8 cellular contexts compared by ENCODE assay signal in the genomic region with DNA sequence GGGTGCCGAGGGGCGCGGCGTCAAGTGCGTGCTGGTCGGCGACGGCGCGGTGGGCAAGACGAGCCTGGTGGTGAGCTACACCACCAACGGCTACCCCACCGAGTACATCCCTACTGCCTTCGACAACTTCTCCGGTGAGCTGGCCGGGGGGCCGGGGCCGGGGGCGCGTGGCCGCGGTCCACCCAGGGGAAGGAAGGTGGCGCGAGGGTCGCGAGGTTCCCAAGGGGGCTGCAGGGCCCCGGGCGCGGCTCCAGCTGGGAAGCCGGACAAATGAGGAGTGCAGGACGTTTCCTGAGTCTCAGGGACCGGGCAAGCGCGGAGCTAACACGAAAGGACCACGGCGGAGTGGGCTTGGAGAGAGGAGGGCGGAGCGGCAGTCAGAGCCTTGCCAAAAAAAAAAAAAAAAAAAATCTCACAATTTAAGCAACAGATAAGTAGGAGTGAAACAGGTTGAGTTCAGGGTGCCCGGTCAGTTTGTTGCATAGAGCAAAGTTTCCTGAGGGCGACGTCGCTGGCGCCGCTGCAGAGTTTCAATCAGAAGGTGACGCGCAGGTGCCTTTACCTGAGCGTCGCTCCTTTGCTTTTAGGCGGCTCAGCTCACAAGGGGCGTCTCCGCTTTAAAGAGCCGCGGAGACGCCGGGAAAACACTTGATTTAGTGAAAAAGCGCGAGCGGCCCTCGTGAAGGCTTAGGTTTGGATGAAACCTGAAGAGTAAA. TPM values are rescaled to one million over a fixed set of nuclear protein-coding genes. Genes with fewer than 3 reads are reported as not detected.
A peak's percentile ranks its signal among the peaks of the same experiment; 100 is the strongest.
DNase-seq lines count a peak whose midpoint lies in the region; ATAC-seq and TF ChIP-seq lines count a peak whose summit lies in the region.

No MANE protein-coding gene starts in this region.

- H3K79me1 ChIP-seq in H9 (ENCODE audit: insufficient read depth, low read depth, low read length, poor library complexity, severe bottlenecking), result no peaks in the 10 kb centered on the region

- H3K18ac ChIP-seq in H9 (ENCODE audit: insufficient read length, low read depth, low read length), result no peak overlapping the region

- no peak overlapping the region for H3T11ph ChIP-seq in H9 (ENCODE audit: low read length)

- no peak overlapping the region for H4K91ac ChIP-seq in H9 (ENCODE audit: insufficient read length, low read depth, low read length)

- no peak overlapping the region for H4K8ac ChIP-seq in H9 (replicated peaks; ENCODE audit: insufficient read length, low read depth, low read length)

- no peak overlapping the region for H2BK20ac ChIP-seq in H9 (ENCODE audit: low read depth, low read length, poor library complexity, severe bottlenecking)

- peaks cover 10 to 16% of the 10 kb centered on the region in 2 experiments for H3K4me1 Mint-ChIP-seq in H9
- H3K4me1 Mint-ChIP-seq in stimulated activated effector memory CD8-positive, alpha-beta T cell treated with anti-CD3 and anti-CD28 coated beads, Interleukin-12 subunit alpha, Interleukin-12 subunit beta, amount 100 ng/mL, for 72 hours, result peaks cover 40% of the 10 kb centered on the region

- no peaks in the 10 kb centered on the region for H3K9me3 Mint-ChIP-seq in H9
- no peaks in the 10 kb centered on the region for H3K9me3 Mint-ChIP-seq in stimulated activated effector memory CD8-positive, alpha-beta T cell treated with anti-CD3 and anti-CD28 coated beads, Interleukin-12 subunit alpha, Interleukin-12 subunit beta, amount 100 ng/mL, for 72 hours

- H2BK15ac ChIP-seq in H9 (ENCODE audit: low read depth, low read length), result no peak overlapping the region

- H3K23ac ChIP-seq in H9 (ENCODE audit: insufficient read length, low read depth, low read length), result no peak overlapping the region

- no peaks in the 10 kb centered on the region for H3K4me1 ChIP-seq in H9 (ENCODE audit: insufficient read depth, low read length)

- H3K27ac Mint-ChIP-seq in H9, result no peak overlapping the region
- no peak overlapping the region for H3K27ac Mint-ChIP-seq in stimulated activated effector memory CD8-positive, alpha-beta T cell treated with anti-CD3 and anti-CD28 coated beads, Interleukin-12 subunit alpha, Interleukin-12 subunit beta, amount 100 ng/mL, for 72 hours

- H3K14ac ChIP-seq in H9 (ENCODE audit: insufficient read depth, low read length), result 0 out of 2 replicates have a peak overlapping the region, but pooled peaks have one; percentile 35

- H3K4me2 ChIP-seq in H9 (ENCODE audit: insufficient read depth, insufficient read length, low read length), result peak overlapping the region; percentile 88

- no peak overlapping the region for H2AFZ ChIP-seq in H9 (ENCODE audit: low read length)

- H3K27me3 ChIP-seq in H9 (ENCODE audit: insufficient read depth, low read length), result no peaks in the 10 kb centered on the region; the same call in 1 of the 2 replicates

- H3K4ac ChIP-seq in H9 (ENCODE audit: low read depth, low read length), result no peak overlapping the region

- DNase-seq in AG08396 (ENCODE audit: low spot score), result peak; percentile 51
- DNase-seq in H9, result peak; percentile 57
- DNase-seq in SW480 (ENCODE audit: low spot score), result peak; percentile 54
- peak in 2 of 61 donors; percentile 3 to 19 for DNase-seq in caudate nucleus (lab: John Stamatoyannopoulos, UW)
- DNase-seq in left kidney (ENCODE audit: low read depth, low spot score), result peak; percentile 75
- no peak for DNase-seq in stimulated activated effector memory CD8-positive, alpha-beta T cell treated with anti-CD3 and anti-CD28 coated beads, Interleukin-12 subunit alpha, Interleukin-12 subunit beta, amount 100 ng/mL, for 72 hours (ENCODE audit: low spot score in 2 of 2)

- no peaks in the 10 kb centered on the region for H3K9me3 ChIP-seq in H9 (ENCODE audit: control insufficient read depth, low read depth, low read length)

- H3K36me3 Mint-ChIP-seq in H9 (ENCODE audit: insufficient read depth in 1 of 3, low read depth in 3 of 3), result peaks cover 0 to 6% (median 5%) of the 10 kb centered on the region in 3 experiments; a peak in 2 of 7 replicates
- no peaks in the 10 kb centered on the region for H3K36me3 Mint-ChIP-seq in stimulated activated effector memory CD8-positive, alpha-beta T cell treated with anti-CD3 and anti-CD28 coated beads, Interleukin-12 subunit alpha, Interleukin-12 subunit beta, amount 100 ng/mL, for 72 hours

- H3K4me3 Mint-ChIP-seq in H9, result peak overlapping the region; percentile 78 to 87
- H3K4me3 Mint-ChIP-seq in stimulated activated effector memory CD8-positive, alpha-beta T cell treated with anti-CD3 and anti-CD28 coated beads, Interleukin-12 subunit alpha, Interleukin-12 subunit beta, amount 100 ng/mL, for 72 hours, result peak overlapping the region; percentile 72

- no peak overlapping the region for H4K5ac ChIP-seq in H9 (ENCODE audit: insufficient read length, low read depth, low read length)

- no peak overlapping the region for H3K9ac ChIP-seq in H9 (ENCODE audit: extremely low read depth, insufficient read length, low read length)

- H3K79me2 ChIP-seq in H9 (ENCODE audit: insufficient read depth, low read length), result no peaks in the 10 kb centered on the region

- H3K56ac ChIP-seq in H9 (ENCODE audit: insufficient read length, low read depth, low read length), result no peak overlapping the region

- no peak for TF ChIP-seq CTCF in H9 (conservative IDR thresholded peaks at IDR 0.05)

- peaks cover 10% of the 10 kb centered on the region for H3K23me2 ChIP-seq in H9 (ENCODE audit: insufficient read length, low read depth, low read length, poor library complexity, severe bottlenecking)

- no peaks in the 10 kb centered on the region for H4K20me1 ChIP-seq in H9 (ENCODE audit: control insufficient read depth, insufficient read depth, insufficient read length)

- H2AK5ac ChIP-seq in H9 (ENCODE audit: insufficient read length, low read length), result no peak overlapping the region

- peak; percentile 49 for ATAC-seq in stimulated activated effector memory CD8-positive, alpha-beta T cell treated with anti-CD3 and anti-CD28 coated beads, Interleukin-12 subunit alpha, Interleukin-12 subunit beta, amount 100 ng/mL, for 72 hours
- ATAC-seq in HG03442 (IDR thresholded peaks at IDR 0.05; ENCODE audit: unreplicated experiment) (no peak), HG03521 (IDR thresholded peaks at IDR 0.05; ENCODE audit: unreplicated experiment) (no peak)

- H2BK12ac ChIP-seq in H9 (ENCODE audit: insufficient read length, low read depth, low read length), result no peak overlapping the region

- H2BK5ac ChIP-seq in H9 (ENCODE audit: insufficient read length, low read length), result no peak overlapping the region

- H2BK120ac ChIP-seq in H9 (ENCODE audit: low read depth, low read length, poor library complexity, severe bottlenecking), result no peak overlapping the region

- H3K27me3 Mint-ChIP-seq in H9 (ENCODE audit: low read depth), result peaks cover 45% of the 10 kb centered on the region

- no peak overlapping the region for H3K27ac ChIP-seq in H9 (ENCODE audit: insufficient read length, low read depth, low read length)
- peak overlapping the region; percentile 93 for H3K27ac ChIP-seq in caudate nucleus (ENCODE audit: low read depth, low read length)

- no CpG with 5 or more reads among the region's 60 CpGs for WGBS in H9 (ENCODE audit: extremely low coverage, insufficient read length, low lambda C conversion rate)

RNA-seq across cellular contexts. Expression of gene RHOU, which starts 0.8 kb away (rescaled TPM):
- 3.9 and 4.2 TPM in 2 replicates for total RNA-seq in H9 (2021)

Comparison
In these comparisons a context has a peak if more than half of its experiments do, and no peak if none do; other contexts are left out.
1. DNase-seq: peak in AG08396 (single experiment), H9 (single experiment), SW480 (single experiment) and left kidney (single experiment); none in stimulated activated effector memory CD8-positive, alpha-beta T cell treated with anti-CD3 and anti-CD28 coated beads, Interleukin-12 subunit alpha, Interleukin-12 subunit beta, amount 100 ng/mL, for 72 hours (0 of 2).